In the genomic region with DNA sequence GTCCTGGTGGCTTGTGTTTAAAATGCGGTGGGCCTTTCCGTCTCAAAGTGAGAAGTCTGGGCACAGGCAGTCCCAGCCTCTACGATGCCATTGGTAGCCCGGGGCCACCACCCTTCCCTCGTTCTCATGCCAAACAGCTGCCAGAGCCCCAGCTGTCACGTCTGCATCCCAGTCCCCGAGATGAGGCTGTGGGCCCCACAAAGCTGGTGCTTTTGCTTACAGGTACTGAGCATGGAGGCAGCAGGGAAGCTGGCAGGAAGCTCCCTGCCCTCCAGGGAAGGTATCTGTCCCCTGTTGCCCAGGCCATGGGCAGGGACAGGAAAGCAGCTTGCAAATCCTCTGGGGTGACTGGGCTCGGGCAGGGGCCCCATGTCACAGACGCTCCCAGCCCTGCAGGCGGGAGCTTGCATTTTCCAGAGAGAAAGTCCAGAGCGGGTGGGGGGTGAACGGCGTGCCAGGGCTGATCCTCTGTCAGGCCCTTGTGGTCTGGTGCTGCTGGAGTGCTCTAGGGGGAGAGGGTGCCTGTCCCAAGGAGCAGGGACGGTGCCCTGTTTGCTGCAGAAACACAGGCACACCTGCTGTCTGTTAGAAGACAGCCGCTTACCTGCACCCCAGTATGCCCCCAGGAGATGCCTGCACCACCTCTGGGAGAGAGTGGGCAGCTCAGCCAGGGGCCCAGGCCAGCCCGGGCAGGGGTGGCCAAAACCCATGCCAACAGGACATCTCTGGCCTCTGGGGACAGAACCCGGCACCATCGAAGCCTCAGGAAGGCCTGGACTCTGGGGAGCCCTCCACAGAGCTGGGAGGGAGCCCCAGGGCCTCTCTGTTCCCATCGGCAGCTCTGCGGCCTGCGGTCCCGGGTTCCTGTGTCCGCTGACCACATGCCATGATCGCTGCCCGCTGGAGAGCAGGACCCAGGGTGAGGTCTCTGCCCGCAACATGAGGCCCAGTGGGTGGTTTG, we compare ENCODE assay signal across 1 cellular context.
TF ChIP-seq lines count a peak whose summit lies in the region.

No MANE protein-coding gene starts in this region.

TF ChIP-seq in H1, 55 proteins besides CTCF, POLR2A, EP300 and RAD21:
- TF ChIP-seq TAF7 (optimal IDR thresholded peaks at IDR 0.05; ENCODE audit: borderline replicate concordance, low read depth, low read length) (no peak), POLR2AphosphoS5 (IDR thresholded peaks at IDR 0.05; ENCODE audit: low read depth, low read length) (no peak), TCF12 (IDR thresholded peaks at IDR 0.05; ENCODE audit: low read depth, low read length) (no peak), CHD1 (IDR thresholded peaks at IDR 0.05; ENCODE audit: low read depth, low read length) (no peak), CBX5 (IDR thresholded peaks at IDR 0.05; ENCODE audit: low read depth, low read length) (no peak), SUZ12 (IDR thresholded peaks at IDR 0.05; ENCODE audit: low read length) (no peak), RFX5 (IDR thresholded peaks at IDR 0.05; ENCODE audit: borderline replicate concordance, low read depth, low read length) (no peak), CEBPB (IDR thresholded peaks at IDR 0.05; ENCODE audit: low read depth, low read length) (no peak), CHD2 (IDR thresholded peaks at IDR 0.05; ENCODE audit: low read length) (no peak), SP1 (IDR thresholded peaks at IDR 0.05; ENCODE audit: low read depth, low read length) (no peak), NANOG (IDR thresholded peaks at IDR 0.05; ENCODE audit: insufficient read depth, low read depth, low read length, poor library complexity, severe bottlenecking) (no peak), EZH2 (IDR thresholded peaks at IDR 0.05; ENCODE audit: low read depth, low read length, severe bottlenecking) (no peak), TBP (IDR thresholded peaks at IDR 0.05; ENCODE audit: low read depth, low read length) (no peak), NRF1 (IDR thresholded peaks at IDR 0.05; ENCODE audit: low read depth, low read length) (no peak), POU5F1 (IDR thresholded peaks at IDR 0.05; ENCODE audit: low read depth, low read length) (no peak), KDM1A (IDR thresholded peaks at IDR 0.05; ENCODE audit: borderline replicate concordance, low read length) (no peak), ASH2L (IDR thresholded peaks at IDR 0.05; ENCODE audit: low read length) (no peak), HDAC2 (IDR thresholded peaks at IDR 0.05; ENCODE audit: borderline replicate concordance in 1 of 2, low read depth in 2 of 2, low read length in 2 of 2) (no peak)
- TF ChIP-seq, protein P1, sequence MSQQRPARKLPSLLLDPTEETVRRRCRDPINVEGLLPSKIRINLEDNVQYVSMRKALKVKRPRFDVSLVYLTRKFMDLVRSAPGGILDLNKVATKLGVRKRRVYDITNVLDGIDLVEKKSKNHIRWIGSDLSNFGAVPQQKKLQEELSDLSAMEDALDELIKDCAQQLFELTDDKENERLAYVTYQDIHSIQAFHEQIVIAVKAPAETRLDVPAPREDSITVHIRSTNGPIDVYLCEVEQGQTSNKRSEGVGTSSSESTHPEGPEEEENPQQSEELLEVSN (IDR thresholded peaks at IDR 0.05): no peak
